10 cellular contexts compared by ENCODE assay signal in genomic region chr11:65921033-65921555, GRCh38. TPM values are rescaled to one million over a fixed set of nuclear protein-coding genes. Genes with fewer than 3 reads are reported as not detected.
DNase-seq lines count a peak whose midpoint lies in the region; ATAC-seq and TF ChIP-seq lines count a peak whose summit lies in the region.
"Had no signal": no experiment of that assay in that cellular context is flagged by ENCODE, and none has a peak within 500 bp of the region (broad histone marks: within the 10 kb centered on the region; RNA-seq: fewer than 3 reads in every experiment).

No MANE protein-coding gene starts in this region.

- no peak for TF ChIP-seq CTCF in CD4-positive, alpha-beta T cell (IDR thresholded peaks at IDR 0.05)
- TF ChIP-seq CTCF in Loucy (conservative IDR thresholded peaks at IDR 0.05; ENCODE audit: low read length) (no peak), neural progenitor cell (IDR thresholded peaks at IDR 0.05) (no peak)

- H3K27ac Mint-ChIP-seq in CD4-positive, alpha-beta T cell: no peak overlapping the region
- no peak overlapping the region for H3K27ac Mint-ChIP-seq in dendritic cell treated with granulocyte-macrophage colony-stimulating factor and Interleukin-4, amounts not matched to agents 40 ng/mL and 50 ng/mL, for 4 days
- no peak overlapping the region for H3K27ac Mint-ChIP-seq in neural progenitor cell

- no peaks in the 10 kb centered on the region for H3K27me3 Mint-ChIP-seq in CD4-positive, alpha-beta T cell
- no peaks in the 10 kb centered on the region for H3K27me3 Mint-ChIP-seq in dendritic cell treated with granulocyte-macrophage colony-stimulating factor and Interleukin-4, amounts not matched to agents 40 ng/mL and 50 ng/mL, for 4 days
- peaks cover 6% of the 10 kb centered on the region for H3K27me3 Mint-ChIP-seq in neural progenitor cell (ENCODE audit: insufficient read depth, low read depth)

- H3K27ac ChIP-seq in CD4-positive, alpha-beta T cell (ENCODE audit: low read depth, low read length): no peak overlapping the region
- no peak overlapping the region for H3K27ac ChIP-seq in neural progenitor cell

- H3F3A ChIP-seq in Loucy (ENCODE audit: low read depth) (no peaks in the 10 kb centered on the region), neural progenitor cell (ENCODE audit: low read depth) (no peaks in the 10 kb centered on the region)

- peaks cover 34% of the 10 kb centered on the region for H3K4me1 Mint-ChIP-seq in CD4-positive, alpha-beta T cell (ENCODE audit: low read depth)
- peaks cover 66% of the 10 kb centered on the region for H3K4me1 Mint-ChIP-seq in dendritic cell treated with granulocyte-macrophage colony-stimulating factor and Interleukin-4, amounts not matched to agents 40 ng/mL and 50 ng/mL, for 4 days (ENCODE audit: low read depth)
- H3K4me1 Mint-ChIP-seq in neural progenitor cell: peaks cover 14% of the 10 kb centered on the region

- peak overlapping the region; percentile 82 for H3K9ac ChIP-seq in Loucy (ENCODE audit: low read depth, low read length, poor library complexity, severe bottlenecking)
- no peak overlapping the region for H3K9ac ChIP-seq in neural progenitor cell

- H2AFZ ChIP-seq in Loucy (ENCODE audit: low read length) (no peak overlapping the region), neural progenitor cell (replicated peaks) (no peak overlapping the region)

- H3K4me3 Mint-ChIP-seq in CD4-positive, alpha-beta T cell: peak overlapping the region; percentile 38
- H3K4me3 Mint-ChIP-seq in dendritic cell treated with granulocyte-macrophage colony-stimulating factor and Interleukin-4, amounts not matched to agents 40 ng/mL and 50 ng/mL, for 4 days: peak overlapping the region; percentile 97
- H3K4me3 Mint-ChIP-seq in neural progenitor cell: peak overlapping the region; percentile 92

- peaks cover 41% of the 10 kb centered on the region for H3K79me2 ChIP-seq in Loucy (ENCODE audit: insufficient read depth, low read length)
- H3K79me2 ChIP-seq in neural progenitor cell (ENCODE audit: low read depth): peaks cover 21% of the 10 kb centered on the region

- H3K9me3 Mint-ChIP-seq in CD4-positive, alpha-beta T cell: no peaks in the 10 kb centered on the region
- no peaks in the 10 kb centered on the region for H3K9me3 Mint-ChIP-seq in dendritic cell treated with granulocyte-macrophage colony-stimulating factor and Interleukin-4, amounts not matched to agents 40 ng/mL and 50 ng/mL, for 4 days
- no peaks in the 10 kb centered on the region for H3K9me3 Mint-ChIP-seq in neural progenitor cell

- DNase-seq in CD4-positive, alpha-beta T cell: no peak
- DNase-seq in neural progenitor cell (ENCODE audit: low spot score) (no peak), SW480 (ENCODE audit: low spot score) (no peak), NCI-H1048 (lab: John Stamatoyannopoulos, UW) (no peak), HT-29 (ENCODE audit: low spot score) (no peak)
- DNase-seq: activated effector memory CD4-positive, alpha-beta T cell treated with anti-CD3 and anti-CD28 coated beads, Interleukin-2, amount 50 U/mL, for 16 hours had no signal

- POLR2A ChIA-PET in CD4-positive, alpha-beta T cell (lab: Charles Lee): interaction anchor here (6.6 kb wide), 1 partner anchor 31 kb away, joined by 104 read pairs; the partner anchor contains the start of genes CCDC85B and FIBP

- H3K36me3 Mint-ChIP-seq in CD4-positive, alpha-beta T cell (ENCODE audit: low read depth): peaks cover 48% of the 10 kb centered on the region
- peaks cover 81% of the 10 kb centered on the region for H3K36me3 Mint-ChIP-seq in dendritic cell treated with granulocyte-macrophage colony-stimulating factor and Interleukin-4, amounts not matched to agents 40 ng/mL and 50 ng/mL, for 4 days (ENCODE audit: low read depth)
- H3K36me3 Mint-ChIP-seq in neural progenitor cell: peaks cover 5% of the 10 kb centered on the region

- H4K20me1 ChIP-seq in Loucy (ENCODE audit: insufficient read depth, low read length, poor library complexity, severe bottlenecking) (peaks cover 15% of the 10 kb centered on the region), neural progenitor cell (ENCODE audit: low read depth) (peaks cover 12% of the 10 kb centered on the region)

- H3K36me3 ChIP-seq in Loucy (ENCODE audit: insufficient read depth, low read length): peaks cover 8% of the 10 kb centered on the region; the same call in 1 of the 2 replicates
- H3K36me3 ChIP-seq in neural progenitor cell: no peaks in the 10 kb centered on the region

- CTCF ChIA-PET in CD4-positive, alpha-beta T cell (lab: Charles Lee): interaction anchor here (4.2 kb wide), 1 partner anchor 33 kb away, joined by 16 read pairs; the partner anchor contains the start of gene FIBP

- peaks cover 31% of the 10 kb centered on the region for H3K4me1 ChIP-seq in Loucy (ENCODE audit: insufficient read depth, low read length, poor library complexity, severe bottlenecking)
- H3K4me1 ChIP-seq in neural progenitor cell: peaks cover 10% of the 10 kb centered on the region

- H3K4me2 ChIP-seq in Loucy (ENCODE audit: low read depth, low read length, poor library complexity, severe bottlenecking): peak overlapping the region; percentile 98
- peak overlapping the region; percentile 78 for H3K4me2 ChIP-seq in neural progenitor cell

- no peaks in the 10 kb centered on the region for H3K9me2 ChIP-seq in Loucy (replicated peaks; ENCODE audit: low read depth, low read length)

- H3K27me3 ChIP-seq in CD4-positive, alpha-beta T cell (ENCODE audit: control insufficient read depth, insufficient read depth, low read length): no peaks in the 10 kb centered on the region
- no peaks in the 10 kb centered on the region for H3K27me3 ChIP-seq in Loucy (ENCODE audit: insufficient read depth, low read length, poor library complexity, severe bottlenecking)
- no peaks in the 10 kb centered on the region for H3K27me3 ChIP-seq in neural progenitor cell

- ATAC-seq in CD4-positive, alpha-beta T cell (ENCODE audit: poor library complexity): no peak
- no peak for ATAC-seq in GM19467 (IDR thresholded peaks at IDR 0.05; ENCODE audit: unreplicated experiment)
- ATAC-seq: left lobe of liver had no signal

- intact Hi-C loops in CD4-positive, alpha-beta T cell (cut with DNase I, micrococcal nuclease): no loop called here
- intact Hi-C loops in dendritic cell treated with granulocyte-macrophage colony-stimulating factor and Interleukin-4, amounts not matched to agents 40 ng/mL and 50 ng/mL, for 4 days (cut with micrococcal nuclease): no loop called here

- H3K9me3 ChIP-seq in CD4-positive, alpha-beta T cell (ENCODE audit: control insufficient read depth, low read length): no peaks in the 10 kb centered on the region
- H3K9me3 ChIP-seq in Loucy (ENCODE audit: insufficient read depth, low read depth, low read length): no peaks in the 10 kb centered on the region
- H3K9me3 ChIP-seq in neural progenitor cell (ENCODE audit: low read depth): no peaks in the 10 kb centered on the region

- H3K4me3 ChIP-seq in Loucy (ENCODE audit: low read length, poor library complexity, severe bottlenecking) (peak overlapping the region; percentile 96), neural progenitor cell (no peak overlapping the region)

RNA-seq across cellular contexts. Expression of gene DRAP1, which starts 1.9 kb away (rescaled TPM):
- total RNA-seq in CD4-positive, alpha-beta T cell: 10 to 100 TPM; 58.6 to 59.1 TPM
- total RNA-seq in neural progenitor cell (ENCODE audit: low replicate concordance): 51.0 and 74.8 TPM in 2 replicates
- total RNA-seq in HT-29 (2014; rRNA removed; shearing (Covaris generic)): 208 and 228 TPM in 2 replicates

RNA-seq across cellular contexts. Expression of gene C11orf68, which starts 2.2 kb away (rescaled TPM):
- total RNA-seq in CD4-positive, alpha-beta T cell: 10 to 100 TPM; 13.7 to 13.8 TPM
- total RNA-seq in neural progenitor cell (ENCODE audit: low replicate concordance): 6.9 and 22.4 TPM in 2 replicates
- total RNA-seq in HT-29 (2014; rRNA removed; shearing (Covaris generic)): 21.7 and 24.5 TPM in 2 replicates

RNA-seq across cellular contexts. Expression of gene FOSL1, which starts 20.9 kb away (rescaled TPM):
- 1 to 10 TPM; 1.8 to 2.2 TPM for total RNA-seq in CD4-positive, alpha-beta T cell
- not detected in 2 replicates for total RNA-seq in neural progenitor cell (ENCODE audit: low replicate concordance)
- 123 and 140 TPM in 2 replicates for total RNA-seq in HT-29 (2014; rRNA removed; shearing (Covaris generic))

RNA-seq across cellular contexts. Expression of gene TSGA10IP, which starts 24.2 kb away (rescaled TPM):
- total RNA-seq in CD4-positive, alpha-beta T cell: not detected
- total RNA-seq in neural progenitor cell (ENCODE audit: low replicate concordance): 3.0 and 7.3 TPM in 2 replicates
- not detected in 2 replicates for total RNA-seq in HT-29 (2014; rRNA removed; shearing (Covaris generic))
- total RNA-seq: left lobe of liver had no signal

RNA-seq across cellular contexts. Expression of gene CCDC85B, which starts 30.6 kb away (rescaled TPM):
- 10 to 100 TPM; 23.1 to 25.8 TPM for total RNA-seq in CD4-positive, alpha-beta T cell
- total RNA-seq in neural progenitor cell (ENCODE audit: low replicate concordance): 3.9 and 23.1 TPM in 2 replicates
- 148 and 155 TPM in 2 replicates for total RNA-seq in HT-29 (2014; rRNA removed; shearing (Covaris generic))

Comparison
In these comparisons a context has a peak if more than half of its experiments do, and no peak if none do; other contexts are left out.
1. H3K4me3 Mint-ChIP-seq: peak in every context shown above with its lines; median percentile 97 in dendritic cell treated with granulocyte-macrophage colony-stimulating factor and Interleukin-4, amounts not matched to agents 40 ng/mL and 50 ng/mL, for 4 days; 92 in neural progenitor cell; 38 in CD4-positive, alpha-beta T cell.
2. RNA of gene FOSL1, which starts 20.9 kb away (total RNA-seq): 123 to 140 TPM in HT-29; 1.8 to 2.2 TPM in CD4-positive, alpha-beta T cell and not detected in neural progenitor cell; every median in the first group is over 10 times any median in the second.